In the genomic region with DNA sequence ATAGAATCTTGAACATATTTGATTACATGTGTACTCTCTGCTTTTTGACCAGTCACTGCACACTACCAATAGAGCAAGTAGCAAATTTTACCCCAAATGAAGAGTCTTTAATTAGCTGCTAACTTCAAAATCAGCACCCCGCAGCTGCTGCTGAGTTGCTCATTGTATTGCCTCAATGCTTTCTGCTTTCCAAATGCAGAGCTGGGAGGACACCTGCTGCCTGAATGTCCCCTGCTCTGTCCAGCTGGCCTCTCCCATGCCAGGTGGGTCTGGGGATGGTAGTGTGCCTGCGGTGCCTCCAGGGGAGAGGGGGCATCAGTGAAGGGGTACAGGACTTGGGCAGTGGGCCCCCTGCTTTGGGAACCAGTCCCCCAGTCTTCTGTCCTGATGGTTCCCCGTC, we compare ENCODE assay signal across 1 cellular context.
TF ChIP-seq lines count a peak whose summit lies in the region.

No MANE protein-coding gene starts in this region.

TF ChIP-seq in H1, 55 proteins besides CTCF, POLR2A, EP300 and RAD21 (continued from another document):
- no peak for TF ChIP-seq POU5F1 (IDR thresholded peaks at IDR 0.05; ENCODE audit: low read depth, low read length)
